In genomic region chr4:15681372-15682339, GRCh38 we compare ENCODE assay signal across 8 cellular contexts. TPM values are rescaled to one million over a fixed set of nuclear protein-coding genes. Genes with fewer than 3 reads are reported as not detected.
DNase-seq lines count a peak whose midpoint lies in the region; ATAC-seq and TF ChIP-seq lines count a peak whose summit lies in the region.

Gene FAM200B, plus strand, starts transcription at chr4:15681827. Its CDS starts 5,151 bp downstream, at chr4:15686978.

- in situ Hi-C loops in GM13976 (cut with MboI; ENCODE audit: low sequenced_read_pairs, unreplicated experiment): no loop called here

- 0% methylated on average over 56 of the region's 56 CpGs for WGBS in heart right ventricle, 2 donors
- WGBS in upper lobe of left lung, 2 donors: 0 to 2% methylated on average over 14 to 52 of the region's 56 CpGs

- H3K9me3 ChIP-seq in heart right ventricle (no peaks in the 10 kb centered on the region), upper lobe of left lung (no peaks in the 10 kb centered on the region)

- H3K27ac ChIP-seq in heart right ventricle (peak within 1 kb of the TSS; percentile 69 to 95 (median 92)), upper lobe of left lung (peak within 1 kb of the TSS; percentile 87 to 95 (median 94))

- peaks cover 0 to 76% (median 28%) of the 10 kb centered on the region in 9 donors for H3K4me1 ChIP-seq in heart right ventricle
- H3K4me1 ChIP-seq in upper lobe of left lung: peaks cover 15 to 32% (median 22%) of the 10 kb centered on the region in 4 donors

- peak in 3 of 4 donors; percentile 76 to 95 (median 77) for TF ChIP-seq POLR2A in upper lobe of left lung (IDR thresholded peaks at IDR 0.05)

- H3K36me3 ChIP-seq in heart right ventricle (peaks cover 0 to 24% (median 6%) of the 10 kb centered on the region in 9 donors), upper lobe of left lung (peaks cover 0 to 7% (median 0%) of the 10 kb centered on the region in 4 donors)

- H3K4me3 ChIP-seq in heart right ventricle (peak within 1 kb of the TSS; percentile 68 to 94 (median 79)), upper lobe of left lung (peak within 1 kb of the TSS; percentile 64 to 72 (median 66))

- DNase-seq in GM13976 (ENCODE audit: low spot score) (peak; percentile 99), NCI-H146 treated with DMSO at 0.1 percent for 48 hours (lab: John Stamatoyannopoulos, UW; ENCODE audit: unreplicated experiment) (peak; percentile 93), amniotic epithelial cell (ENCODE audit: low read depth) (peak; percentile 96), heart right ventricle (peak; percentile 99 to 100), posterior cingulate gyrus (peak; percentile 98 to 100 (median 99)), upper lobe of left lung (peak; percentile 97 to 98)

- TF ChIP-seq EP300 in upper lobe of left lung (IDR thresholded peaks at IDR 0.05): no peak

- H3K27me3 ChIP-seq in heart right ventricle (no peaks in the 10 kb centered on the region), upper lobe of left lung (no peaks in the 10 kb centered on the region)

- ATAC-seq in HG02870 (IDR thresholded peaks at IDR 0.05; ENCODE audit: unreplicated experiment) (peak; percentile 90), heart right ventricle (peak; percentile 98 to 99 (median 99)), upper lobe of left lung (ENCODE audit: low FRiP score in 2 of 2) (peak; percentile 98)

- intact Hi-C loops in T-helper 1 cell treated with Interleukin-12 subunit alpha and Interleukin-12 subunit beta and Interleukin-4 antibody, amounts not matched to agents 30 ng/mL and 1 ng/mL, for 36 hours (cut with micrococcal nuclease): loop anchor here (1.0 to 5.0 kb wide), 12 partner anchors 21 to 1895 kb away; partner anchors contain the start of genes BST1, CPEB2, FBXL5 and LAP3
- intact Hi-C loops in heart right ventricle (cut with DNase I): loop anchor here in 2 of 10 donors (1.0 to 2.0 kb wide), 2 partner anchors 26 to 27 kb away; partner anchors contain the start of gene FBXL5 (in 2 of the 2)
- intact Hi-C loops in posterior cingulate gyrus (cut with DNase I): loop anchor here (1.0 kb wide), 1 partner anchor 26 kb away; the partner anchor contains the start of gene FBXL5

- TF ChIP-seq CTCF in GM13976 (IDR thresholded peaks at IDR 0.05; ENCODE audit: borderline replicate concordance, control extremely low read depth, extremely low read depth, insufficient read depth, missing control alignments) (no peak), heart right ventricle (IDR thresholded peaks at IDR 0.05) (peak in 3 of 9 donors; percentile 11 to 26 (median 24)), upper lobe of left lung (IDR thresholded peaks at IDR 0.05) (peak in 4 of 6 experiments; percentile 16 to 47 (median 37))

RNA-seq across cellular contexts. Expression of gene FAM200B, which starts in this region (rescaled TPM):
- 8.8 and 11.3 TPM in 2 replicates for total RNA-seq in T-helper 1 cell treated with Interleukin-12 subunit alpha and Interleukin-12 subunit beta and Interleukin-4 antibody, amounts not matched to agents 30 ng/mL and 1 ng/mL, for 36 hours
- total RNA-seq in heart right ventricle (10 to 100 TPM; 19.7 to 38.7 (median 30.3) TPM), upper lobe of left lung (10 to 100 TPM; 13.6 to 48.2 (median 26.9) TPM)
- 10 to 100 TPM; 21.7 to 23.2 TPM for polyA plus RNA-seq in heart right ventricle

Comparison
In these comparisons a context has a peak if more than half of its experiments do, and no peak if none do; other contexts are left out.
1. Peak in every context shown above with its lines: DNase-seq, ATAC-seq, H3K4me3 ChIP-seq and H3K27ac ChIP-seq.